Comparison of ENCODE assay signal across 2 cellular contexts in the genomic region with DNA sequence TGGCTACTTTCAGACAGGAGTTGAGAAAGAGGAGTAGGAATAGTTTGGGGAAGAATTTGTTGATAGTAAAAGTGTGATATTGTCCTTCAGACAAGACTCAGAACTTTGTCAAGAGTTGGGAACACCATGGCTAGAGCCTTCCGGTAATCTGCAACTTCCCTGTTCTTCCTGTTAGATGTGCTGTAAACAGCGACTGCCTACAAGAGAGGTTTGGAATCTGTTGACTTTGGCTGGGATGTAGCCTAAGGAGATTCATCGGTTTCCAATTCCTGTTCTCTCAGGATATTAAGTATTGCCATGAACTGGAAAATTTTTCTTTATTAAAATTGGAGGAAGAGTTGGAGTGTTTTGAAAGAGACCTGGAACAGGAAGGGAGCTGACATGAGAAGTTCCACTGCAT.
A peak's percentile ranks its signal among the peaks of the same experiment; 100 is the strongest.
TF ChIP-seq lines count a peak whose summit lies in the region.

No MANE protein-coding gene starts in this region.

TF ChIP-seq in liver, 16 proteins besides CTCF, POLR2A, EP300 and RAD21:
- peak; percentile 13 for TF ChIP-seq FOXA2 (IDR thresholded peaks at IDR 0.05)
- TF ChIP-seq RXRA (IDR thresholded peaks at IDR 0.05): peak in 1 of 2 donors; percentile 6
- peak; percentile 61 for TF ChIP-seq NR2F2 (IDR thresholded peaks at IDR 0.05)
- no peak for TF ChIP-seq ZBTB33 (IDR thresholded peaks at IDR 0.05)
- TF ChIP-seq YY1 (IDR thresholded peaks at IDR 0.05): no peak
- peak; percentile 39 for TF ChIP-seq SP1 (IDR thresholded peaks at IDR 0.05)
TF ChIP-seq in liver: peak in this region for 4.

TF ChIP-seq in HepG2, 621 proteins besides CTCF, POLR2A, EP300 and RAD21:
- no peak for TF ChIP-seq ZNF816 (CRISPR knock-in tag; IDR thresholded peaks at IDR 0.05; ENCODE audit: borderline replicate concordance)
- no peak for TF ChIP-seq ZBTB44 (CRISPR knock-in tag; IDR thresholded peaks at IDR 0.05)
- TF ChIP-seq CBX2 (IDR thresholded peaks at IDR 0.05; ENCODE audit: low read depth, low read length): no peak
- TF ChIP-seq CBX2 (CRISPR knock-in tag; IDR thresholded peaks at IDR 0.05; ENCODE audit: low read depth): no peak
- TF ChIP-seq, protein P1, sequence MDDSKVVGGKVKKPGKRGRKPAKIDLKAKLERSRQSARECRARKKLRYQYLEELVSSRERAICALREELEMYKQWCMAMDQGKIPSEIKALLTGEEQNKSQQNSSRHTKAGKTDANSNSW (CRISPR knock-in tag; IDR thresholded peaks at IDR 0.05; ENCODE audit: borderline replicate concordance): no peak
- no peak for TF ChIP-seq ZNF235 (CRISPR knock-in tag; IDR thresholded peaks at IDR 0.05; ENCODE audit: borderline replicate concordance)
- no peak for TF ChIP-seq ARID4A (CRISPR knock-in tag; IDR thresholded peaks at IDR 0.05; ENCODE audit: borderline replicate concordance)
- TF ChIP-seq ZNF10 (CRISPR knock-in tag; IDR thresholded peaks at IDR 0.05; ENCODE audit: borderline replicate concordance, low read depth): no peak
- TF ChIP-seq HES4 (CRISPR knock-in tag; IDR thresholded peaks at IDR 0.05; ENCODE audit: borderline replicate concordance): no peak
- TF ChIP-seq AHR (CRISPR knock-in tag; IDR thresholded peaks at IDR 0.05): no peak
- no peak for TF ChIP-seq NBN (conservative IDR thresholded peaks at IDR 0.05)
- TF ChIP-seq ARHGAP35 (CRISPR knock-in tag; IDR thresholded peaks at IDR 0.05; ENCODE audit: borderline replicate concordance): no peak
- no peak for TF ChIP-seq NR2F2 (IDR thresholded peaks at IDR 0.05; ENCODE audit: borderline replicate concordance, low read depth)
- TF ChIP-seq, protein P2, sequence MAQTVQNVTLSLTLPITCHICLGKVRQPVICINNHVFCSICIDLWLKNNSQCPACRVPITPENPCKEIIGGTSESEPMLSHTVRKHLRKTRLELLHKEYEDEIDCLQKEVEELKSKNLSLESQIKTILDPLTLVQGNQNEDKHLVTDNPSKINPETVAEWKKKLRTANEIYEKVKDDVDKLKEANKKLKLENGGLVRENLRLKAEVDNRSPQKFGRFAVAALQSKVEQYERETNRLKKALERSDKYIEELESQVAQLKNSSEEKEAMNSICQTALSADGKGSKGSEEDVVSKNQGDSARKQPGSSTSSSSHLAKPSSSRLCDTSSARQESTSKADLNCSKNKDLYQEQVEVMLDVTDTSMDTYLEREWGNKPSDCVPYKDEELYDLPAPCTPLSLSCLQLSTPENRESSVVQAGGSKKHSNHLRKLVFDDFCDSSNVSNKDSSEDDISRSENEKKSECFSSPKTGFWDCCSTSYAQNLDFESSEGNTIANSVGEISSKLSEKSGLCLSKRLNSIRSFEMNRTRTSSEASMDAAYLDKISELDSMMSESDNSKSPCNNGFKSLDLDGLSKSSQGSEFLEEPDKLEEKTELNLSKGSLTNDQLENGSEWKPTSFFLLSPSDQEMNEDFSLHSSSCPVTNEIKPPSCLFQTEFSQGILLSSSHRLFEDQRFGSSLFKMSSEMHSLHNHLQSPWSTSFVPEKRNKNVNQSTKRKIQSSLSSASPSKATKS (CRISPR knock-in tag; IDR thresholded peaks at IDR 0.05): no peak
- no peak for TF ChIP-seq ELK4 (CRISPR knock-in tag; IDR thresholded peaks at IDR 0.05; ENCODE audit: borderline replicate concordance)
- no peak for TF ChIP-seq HMG20B (CRISPR knock-in tag; conservative IDR thresholded peaks at IDR 0.05)
- TF ChIP-seq SP2 (CRISPR knock-in tag; IDR thresholded peaks at IDR 0.05): no peak
- no peak for TF ChIP-seq ZNF180 (CRISPR knock-in tag; IDR thresholded peaks at IDR 0.05; ENCODE audit: borderline replicate concordance, low read depth)
- no peak for TF ChIP-seq KDM5A (IDR thresholded peaks at IDR 0.05; ENCODE audit: borderline replicate concordance, low read length)
- TF ChIP-seq CHCHD3 (CRISPR knock-in tag; IDR thresholded peaks at IDR 0.05): no peak
- no peak for TF ChIP-seq ZMYM4 (CRISPR knock-in tag; IDR thresholded peaks at IDR 0.05)
